1 cellular context compared by ENCODE assay signal in the genomic region with DNA sequence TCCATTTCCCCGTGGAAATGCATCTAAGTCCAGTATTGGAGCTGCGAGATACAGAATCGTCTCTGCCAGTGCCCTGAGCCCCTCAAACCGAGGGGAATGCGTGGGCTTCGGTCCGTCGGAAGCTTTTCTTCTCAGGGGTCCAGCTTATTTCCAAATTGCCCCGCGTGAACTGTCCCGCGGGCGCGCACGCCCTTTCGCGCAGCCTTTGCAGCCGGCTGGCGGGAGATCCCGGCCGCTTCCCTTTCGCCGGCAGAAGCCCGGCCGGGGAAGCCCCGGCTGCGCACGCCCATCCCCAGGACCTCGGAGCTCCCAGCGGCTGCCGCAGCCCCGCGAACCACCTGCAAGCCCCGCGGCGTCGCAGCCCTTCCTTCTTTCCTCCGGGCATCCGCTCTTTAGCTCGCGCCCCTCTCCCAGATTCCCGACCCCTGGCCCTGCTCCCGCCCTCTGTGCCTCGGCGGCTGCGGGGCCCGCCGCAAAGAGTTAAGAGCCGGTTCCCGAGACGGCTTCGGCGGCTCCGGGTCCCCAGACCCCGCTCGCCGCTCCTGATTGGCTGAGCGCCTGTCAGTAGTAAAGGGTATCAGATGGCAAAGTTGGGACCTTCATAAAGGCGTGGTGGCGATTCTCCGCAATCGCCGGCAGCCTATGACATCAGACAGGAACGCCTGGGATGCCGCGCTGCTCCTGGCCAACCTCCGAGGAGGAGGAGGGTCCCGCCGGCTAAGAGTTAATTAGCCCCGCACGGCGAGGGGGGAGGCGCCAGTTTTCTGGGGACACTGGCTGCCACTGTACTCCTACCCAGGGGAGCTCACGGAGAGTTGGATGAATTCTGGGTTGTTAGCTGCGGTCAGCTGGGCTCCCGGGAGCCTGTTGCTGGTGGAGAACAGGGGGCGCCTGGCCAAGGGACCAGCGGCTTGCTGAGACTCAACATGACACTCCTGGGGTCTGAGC.
TF ChIP-seq lines count a peak whose summit lies in the region.

A gene with protein sequence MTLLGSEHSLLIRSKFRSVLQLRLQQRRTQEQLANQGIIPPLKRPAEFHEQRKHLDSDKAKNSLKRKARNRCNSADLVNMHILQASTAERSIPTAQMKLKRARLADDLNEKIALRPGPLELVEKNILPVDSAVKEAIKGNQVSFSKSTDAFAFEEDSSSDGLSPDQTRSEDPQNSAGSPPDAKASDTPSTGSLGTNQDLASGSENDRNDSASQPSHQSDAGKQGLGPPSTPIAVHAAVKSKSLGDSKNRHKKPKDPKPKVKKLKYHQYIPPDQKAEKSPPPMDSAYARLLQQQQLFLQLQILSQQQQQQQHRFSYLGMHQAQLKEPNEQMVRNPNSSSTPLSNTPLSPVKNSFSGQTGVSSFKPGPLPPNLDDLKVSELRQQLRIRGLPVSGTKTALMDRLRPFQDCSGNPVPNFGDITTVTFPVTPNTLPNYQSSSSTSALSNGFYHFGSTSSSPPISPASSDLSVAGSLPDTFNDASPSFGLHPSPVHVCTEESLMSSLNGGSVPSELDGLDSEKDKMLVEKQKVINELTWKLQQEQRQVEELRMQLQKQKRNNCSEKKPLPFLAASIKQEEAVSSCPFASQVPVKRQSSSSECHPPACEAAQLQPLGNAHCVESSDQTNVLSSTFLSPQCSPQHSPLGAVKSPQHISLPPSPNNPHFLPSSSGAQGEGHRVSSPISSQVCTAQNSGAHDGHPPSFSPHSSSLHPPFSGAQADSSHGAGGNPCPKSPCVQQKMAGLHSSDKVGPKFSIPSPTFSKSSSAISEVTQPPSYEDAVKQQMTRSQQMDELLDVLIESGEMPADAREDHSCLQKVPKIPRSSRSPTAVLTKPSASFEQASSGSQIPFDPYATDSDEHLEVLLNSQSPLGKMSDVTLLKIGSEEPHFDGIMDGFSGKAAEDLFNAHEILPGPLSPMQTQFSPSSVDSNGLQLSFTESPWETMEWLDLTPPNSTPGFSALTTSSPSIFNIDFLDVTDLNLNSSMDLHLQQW (plus strand): TSS at position 628 of the 948 bp plus-strand sequence. CDS start 299 bp downstream, at position 927.

TF ChIP-seq in GM12878, 131 proteins besides CTCF, POLR2A, EP300 and RAD21:
- TF ChIP-seq SMC3 (IDR thresholded peaks at IDR 0.05; ENCODE audit: borderline replicate concordance, low read length) (no peak), SUZ12 (IDR thresholded peaks at IDR 0.05; ENCODE audit: unreplicated experiment) (peak; percentile 47)
